Comparison of ENCODE assay signal across 9 cellular contexts in the genomic region with DNA sequence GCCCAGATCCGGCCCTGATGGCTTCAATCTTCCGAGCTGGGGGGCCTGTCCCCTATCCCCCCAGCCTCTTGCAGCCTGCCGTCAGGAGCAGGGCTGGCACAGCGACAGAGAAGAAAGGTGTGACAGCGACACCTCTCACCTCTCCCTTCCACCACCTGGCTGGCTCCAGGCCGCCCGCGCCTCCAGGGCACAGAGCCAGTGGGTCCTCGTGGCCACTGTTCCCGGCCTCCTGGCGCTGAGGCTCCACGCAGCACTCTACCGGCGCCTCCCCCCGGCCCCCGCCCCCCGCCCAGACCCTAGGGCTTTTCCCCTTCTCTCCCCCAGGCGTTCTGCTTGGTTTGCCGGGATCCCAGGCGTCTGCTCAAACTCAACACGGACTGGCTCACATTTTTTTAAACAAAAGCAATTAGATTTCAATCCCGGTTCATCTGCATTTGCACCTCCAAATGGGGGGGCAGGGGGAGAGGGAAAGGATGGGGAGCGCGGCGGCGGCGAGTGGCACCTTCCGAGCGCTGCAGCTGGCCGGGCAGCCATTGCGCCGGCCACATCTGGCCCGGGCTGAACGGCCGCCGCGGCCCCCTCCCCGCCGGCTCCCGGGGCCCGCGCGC. TPM values are rescaled to one million over a fixed set of nuclear protein-coding genes. Genes with fewer than 3 reads are reported as not detected.
DNase-seq lines count a peak whose midpoint lies in the region; ATAC-seq and TF ChIP-seq lines count a peak whose summit lies in the region.
"Had no signal": no experiment of that assay in that cellular context is flagged by ENCODE, and none has a peak within 500 bp of the region (broad histone marks: within the 10 kb centered on the region; RNA-seq: fewer than 3 reads in every experiment).

No MANE protein-coding gene starts in this region.

- TF ChIP-seq POLR2A in spleen (IDR thresholded peaks at IDR 0.05) = no peak

- H3K27ac ChIP-seq in iPS-20b (ENCODE audit: low read length) (no peak overlapping the region), spleen (no peak overlapping the region)

- H3K36me3 ChIP-seq in iPS-20b (ENCODE audit: insufficient read depth, low read depth, low read length) (no peaks in the 10 kb centered on the region), spleen (no peaks in the 10 kb centered on the region)

- H3K4me1 Mint-ChIP-seq in stimulated activated naive CD8-positive, alpha-beta T cell treated with anti-CD3 and anti-CD28 coated beads, Interleukin-15, amount 100 ng/mL, for 72 hours = peaks cover 81% of the 10 kb centered on the region
- peaks cover 19% of the 10 kb centered on the region for H3K4me1 Mint-ChIP-seq in type B pancreatic cell (ENCODE audit: unreplicated experiment)

- H3K4me3 ChIP-seq in iPS-20b (ENCODE audit: low read length) = peak overlapping the region; percentile 38; the same call in 1 of the 2 replicates
- peak overlapping the region in 1 of 8 donors; percentile 46 for H3K4me3 ChIP-seq in spleen

- H3K4me3 Mint-ChIP-seq in stimulated activated naive CD8-positive, alpha-beta T cell treated with anti-CD3 and anti-CD28 coated beads, Interleukin-15, amount 100 ng/mL, for 72 hours = peak overlapping the region; percentile 55 to 68
- peak overlapping the region; percentile 81 for H3K4me3 Mint-ChIP-seq in type B pancreatic cell

- intact Hi-C loops in spleen (cut with DNase I; ENCODE audit: low total_unique reads) = no loop called here

- no peak for ATAC-seq in stimulated activated naive CD8-positive, alpha-beta T cell treated with anti-CD3 and anti-CD28 coated beads, Interleukin-15, amount 100 ng/mL, for 72 hours
- ATAC-seq in stimulated activated naive CD8-positive, alpha-beta T cell treated with anti-CD3 and anti-CD28 coated beads, Interleukin-15, Interleukin-2, amounts not matched to agents 100 U/mL and 50 U/mL, for 24 hours = no peak

- peaks cover 95% of the 10 kb centered on the region for H3K27me3 ChIP-seq in iPS-20b (ENCODE audit: insufficient read depth, low read length)
- H3K27me3 ChIP-seq in spleen (replicated peaks in 1 of 7) = peaks cover 27 to 100% (median 98%) of the 10 kb centered on the region in 7 donors

- H3K27ac Mint-ChIP-seq in stimulated activated naive CD8-positive, alpha-beta T cell treated with anti-CD3 and anti-CD28 coated beads, Interleukin-15, amount 100 ng/mL, for 72 hours = no peak overlapping the region
- H3K27ac Mint-ChIP-seq in type B pancreatic cell = peak overlapping the region; percentile 85
- H3K27ac Mint-ChIP-seq: stimulated activated memory B cell treated with anti-CD40 and anti-IgM and Interleukin-4, amounts not matched to agents 10 μg/mL and 1 μg/mL and 100 μg/mL, for 72 hours had no signal

- WGBS in spleen, 5 donors = 3 to 8% (median 5%) methylated on average over 31 to 43 of the region's 43 CpGs

- no peaks in the 10 kb centered on the region for H3K9me3 Mint-ChIP-seq in stimulated activated naive CD8-positive, alpha-beta T cell treated with anti-CD3 and anti-CD28 coated beads, Interleukin-15, amount 100 ng/mL, for 72 hours
- H3K9me3 Mint-ChIP-seq in type B pancreatic cell = no peaks in the 10 kb centered on the region
- H3K9me3 Mint-ChIP-seq: stimulated activated memory B cell treated with anti-CD40 and anti-IgM and Interleukin-4, amounts not matched to agents 10 μg/mL and 1 μg/mL and 100 μg/mL, for 72 hours had no signal

- no peak for DNase-seq in stimulated activated naive CD8-positive, alpha-beta T cell treated with anti-CD3 and anti-CD28 coated beads, Interleukin-15, amount 100 ng/mL, for 72 hours
- DNase-seq in stimulated activated naive CD8-positive, alpha-beta T cell treated with anti-CD3 and anti-CD28 coated beads, Interleukin-15, Interleukin-2, amounts not matched to agents 100 U/mL and 50 U/mL, for 24 hours = no peak
- DNase-seq in NCI-H774 (lab: John Stamatoyannopoulos, UW) (peak; percentile 43), type B pancreatic cell (ENCODE audit: extremely low spot score, unreplicated experiment) (no peak), spleen (no peak), NOMO-1 treated with DMSO at 0.1 percent for 48 hours (lab: John Stamatoyannopoulos, UW; ENCODE audit: unreplicated experiment) (no peak), GM19240 (ENCODE audit: insufficient read length, low spot score) (no peak)

- H3K9me3 ChIP-seq in iPS-20b (ENCODE audit: insufficient read depth, low read depth, low read length) = no peaks in the 10 kb centered on the region; the same call in 1 of the 2 replicates
- H3K9me3 ChIP-seq in spleen = no peaks in the 10 kb centered on the region

- peaks cover 24% of the 10 kb centered on the region; the same call in 1 of the 2 replicates for H3K4me1 ChIP-seq in iPS-20b (ENCODE audit: insufficient read depth, low read length)
- peaks cover 24 to 63% (median 47%) of the 10 kb centered on the region in 6 donors for H3K4me1 ChIP-seq in spleen

- TF ChIP-seq CTCF in type B pancreatic cell (conservative IDR thresholded peaks at IDR 0.05) (no peak), spleen (IDR thresholded peaks at IDR 0.05 in 8 of 11, conservative IDR thresholded peaks at IDR 0.05 in 3 of 11) (no peak)

- H3K9ac ChIP-seq in iPS-20b (ENCODE audit: low read depth, low read length) = peak overlapping the region; percentile 30; the same call in 1 of the 2 replicates

- peaks cover under 1% of the 10 kb centered on the region for H3K36me3 Mint-ChIP-seq in type B pancreatic cell
- H3K36me3 Mint-ChIP-seq: stimulated activated memory B cell treated with anti-CD40 and anti-IgM and Interleukin-4, amounts not matched to agents 10 μg/mL and 1 μg/mL and 100 μg/mL, for 72 hours had no signal

- peaks cover 88% of the 10 kb centered on the region for H3K27me3 Mint-ChIP-seq in stimulated activated naive CD8-positive, alpha-beta T cell treated with anti-CD3 and anti-CD28 coated beads, Interleukin-15, amount 100 ng/mL, for 72 hours
- H3K27me3 Mint-ChIP-seq in type B pancreatic cell = peaks cover 70% of the 10 kb centered on the region

RNA-seq across cellular contexts. Expression of gene CBX8, which starts 12.8 kb away (rescaled TPM):
- total RNA-seq in type B pancreatic cell (ENCODE audit: low replicate concordance) = 13.3 and 16.0 TPM in 2 replicates
- total RNA-seq in spleen = 1 to 10 TPM; 2.1 to 5.5 (median 3.2) TPM
- polyA plus RNA-seq in spleen = 1 to 10 TPM; 2.5 to 5.6 (median 4.5) TPM

RNA-seq across cellular contexts. Expression of gene CBX4, which starts 29.6 kb away (rescaled TPM):
- total RNA-seq in type B pancreatic cell (ENCODE audit: low replicate concordance) (39.6 and 76.2 TPM in 2 replicates), spleen (10 to 100 TPM; 23.4 to 48.0 (median 27.9) TPM)
- 10 to 100 TPM; 12.3 to 19.0 (median 13.2) TPM for polyA plus RNA-seq in spleen

RNA-seq across cellular contexts. Expression of gene CBX2, which starts 31.7 kb away (rescaled TPM):
- 21.6 and 72.0 TPM in 2 replicates for total RNA-seq in type B pancreatic cell (ENCODE audit: low replicate concordance)
- 1 to 10 TPM; 1.9 to 6.2 (median 3.5) TPM for total RNA-seq in spleen
- polyA plus RNA-seq in spleen = 1 to 10 TPM in 2 of 3 donors, under 1 TPM in 1; 0.48 to 3.3 (median 1.4) TPM
